3 cellular contexts compared by ENCODE assay signal in the genomic region with DNA sequence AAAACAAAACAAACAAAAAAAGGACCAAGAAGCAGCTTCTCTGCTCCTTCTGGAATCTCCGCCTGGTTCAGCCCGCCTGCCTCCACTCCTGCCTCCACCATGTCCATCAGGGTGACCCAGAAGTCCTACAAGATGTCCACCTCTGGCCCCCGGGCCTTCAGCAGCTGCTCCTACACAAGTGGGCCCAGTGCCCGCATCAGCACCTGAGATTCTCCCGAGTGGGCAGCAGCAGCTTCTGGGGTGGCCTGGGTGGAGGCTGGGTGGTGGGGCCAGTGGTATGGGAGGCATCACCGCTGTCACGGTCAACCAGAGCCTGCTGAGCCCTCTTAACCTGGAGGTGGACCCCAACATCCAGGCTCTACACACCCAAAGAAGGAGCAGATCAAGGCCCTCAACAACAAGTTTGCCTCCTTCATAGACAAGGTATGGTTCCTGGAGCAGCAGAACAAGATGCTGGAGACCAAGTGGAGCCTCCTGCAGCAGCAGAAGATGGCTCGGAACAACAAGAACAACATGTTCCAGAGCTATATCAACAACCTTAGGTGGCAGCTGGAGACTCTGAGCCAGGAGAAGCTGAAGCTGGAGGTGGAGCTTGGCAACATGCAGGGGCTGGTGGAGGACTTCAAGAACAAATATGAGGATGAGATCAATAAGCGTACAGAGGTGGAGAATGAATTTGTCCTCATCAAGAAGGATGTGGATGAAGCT. TPM values are rescaled to one million over a fixed set of nuclear protein-coding genes. Genes with fewer than 3 reads are reported as not detected.
"Had no signal": no experiment of that assay in that cellular context is flagged by ENCODE, and none has a peak within 500 bp of the region (broad histone marks: within the 10 kb centered on the region; RNA-seq: fewer than 3 reads in every experiment).

No MANE protein-coding gene starts in this region.

RNA-seq across cellular contexts. Expression of a gene that starts 4.8 kb away (rescaled TPM):
- total RNA-seq: activated B cell treated with CpG ODN at 0.5 μM for 24 hours had no signal

RNA-seq across cellular contexts. Expression of a gene that starts 33.5 kb away (rescaled TPM):
- total RNA-seq: activated CD8-positive, alpha-beta T cell treated with anti-CD3 and anti-CD28 coated beads for 36 hours; activated T-cell treated with anti-CD3 and anti-CD28 coated beads, Interleukin-2, amount 50 U/mL, for 4 hours had no signal

RNA-seq across cellular contexts. Expression of a gene that starts 33.9 kb away (rescaled TPM):
- total RNA-seq: activated CD8-positive, alpha-beta T cell treated with anti-CD3 and anti-CD28 coated beads for 36 hours; activated T-cell treated with anti-CD3 and anti-CD28 coated beads, Interleukin-2, amount 50 U/mL, for 4 hours had no signal
